21 cellular contexts compared by ENCODE assay signal in genomic region chr1:12422488-12422887, GRCh38.
DNase-seq lines count a peak whose midpoint lies in the region; ATAC-seq and TF ChIP-seq lines count a peak whose summit lies in the region.
"Had no signal": no experiment of that assay in that cellular context is flagged by ENCODE, and none has a peak within 500 bp of the region (broad histone marks: within the 10 kb centered on the region; RNA-seq: fewer than 3 reads in every experiment).

No MANE protein-coding gene starts in this region.

- H3K9me2 ChIP-seq in OCI-LY7 (ENCODE audit: insufficient read depth, low read length): no peaks in the 10 kb centered on the region

- no peak overlapping the region for H3K14ac ChIP-seq in neuronal stem cell (ENCODE audit: low read length)

- no peak overlapping the region for H3K4me3 Mint-ChIP-seq in activated T-cell treated with anti-CD3 and anti-CD28 coated beads, Interleukin-2, amount 50 U/mL, for 24 hours
- H3K4me3 Mint-ChIP-seq in activated T-cell treated with anti-CD3 and anti-CD28 coated beads, Interleukin-2, amount 50 U/mL, for 4 hours: no peak overlapping the region
- peak overlapping the region in 2 of 5 donors; percentile 11 to 40 for H3K4me3 Mint-ChIP-seq in immature natural killer cell

- no peaks in the 10 kb centered on the region for H3K79me2 ChIP-seq in OCI-LY7 (ENCODE audit: insufficient read depth, low read depth, low read length)

- peak; percentile 41; the same call in 1 of the 2 replicates for TF ChIP-seq CTCF in OCI-LY7 (conservative IDR thresholded peaks at IDR 0.05; ENCODE audit: low read length)
- no peak for TF ChIP-seq CTCF in tibial nerve (IDR thresholded peaks at IDR 0.05)

- POLR2A ChIA-PET in OCI-LY7 (lab: Charles Lee): no interaction called here

- H3K27me3 Mint-ChIP-seq in activated T-cell treated with anti-CD3 and anti-CD28 coated beads, Interleukin-2, amount 50 U/mL, for 24 hours: no peaks in the 10 kb centered on the region
- H3K27me3 Mint-ChIP-seq in activated T-cell treated with anti-CD3 and anti-CD28 coated beads, Interleukin-2, amount 50 U/mL, for 4 hours (ENCODE audit: low read depth): no peaks in the 10 kb centered on the region
- no peaks in the 10 kb centered on the region for H3K27me3 Mint-ChIP-seq in immature natural killer cell (ENCODE audit: low read depth in 3 of 3)

- no peak for ATAC-seq in activated T-cell treated with anti-CD3 and anti-CD28 coated beads, Interleukin-2, amount 50 U/mL, for 4 hours
- ATAC-seq: psoas muscle, Right ventricle myocardium inferior had no signal

- no peak overlapping the region for H2BK5ac ChIP-seq in neuronal stem cell (ENCODE audit: low read length)

- H3K18ac ChIP-seq in neuronal stem cell (ENCODE audit: low read length): no peak overlapping the region

- TF ChIP-seq EP300 in tibial nerve (IDR thresholded peaks at IDR 0.05): no peak

- H4K91ac ChIP-seq in neuronal stem cell (ENCODE audit: low read depth, low read length, poor library complexity): no peak overlapping the region

- H3K9me3 Mint-ChIP-seq in activated T-cell treated with anti-CD3 and anti-CD28 coated beads, Interleukin-2, amount 50 U/mL, for 24 hours: no peaks in the 10 kb centered on the region
- H3K9me3 Mint-ChIP-seq in activated T-cell treated with anti-CD3 and anti-CD28 coated beads, Interleukin-2, amount 50 U/mL, for 4 hours: no peaks in the 10 kb centered on the region
- H3K9me3 Mint-ChIP-seq in immature natural killer cell: no peaks in the 10 kb centered on the region

- no peak overlapping the region for H3K23ac ChIP-seq in neuronal stem cell (ENCODE audit: low read depth, low read length, poor library complexity)

- peak overlapping the region; percentile 37 for H3K27ac Mint-ChIP-seq in activated T-cell treated with anti-CD3 and anti-CD28 coated beads, Interleukin-2, amount 50 U/mL, for 24 hours
- peak overlapping the region; percentile 0 to 80 (median 56) for H3K27ac Mint-ChIP-seq in immature natural killer cell

- TF ChIP-seq POLR2A in tibial nerve (IDR thresholded peaks at IDR 0.05): no peak

- H3K4me3 ChIP-seq in OCI-LY7 (ENCODE audit: low read depth, low read length, poor library complexity, severe bottlenecking) (no peak overlapping the region), tibial nerve (no peak overlapping the region), neuronal stem cell (ENCODE audit: low read length in 2 of 2) (no peak overlapping the region)
- H3K4me3 ChIP-seq: adrenal gland, BLaER1, psoas muscle, stomach had no signal

- peaks cover 8% of the 10 kb centered on the region; the same call in 1 of the 2 replicates for H3K36me3 ChIP-seq in OCI-LY7 (ENCODE audit: insufficient read depth, low read length)
- H3K36me3 ChIP-seq in tibial nerve: peaks cover 0 to 19% (median 0%) of the 10 kb centered on the region in 3 donors
- H3K36me3 ChIP-seq in neuronal stem cell (replicated peaks in 1 of 2; ENCODE audit: control insufficient read depth in 2 of 2, insufficient read depth in 2 of 2, low read length in 2 of 2): peaks cover 0 to 8% of the 10 kb centered on the region in 2 donors

- H3K9me3 ChIP-seq in OCI-LY7 (ENCODE audit: low read length) (no peaks in the 10 kb centered on the region), tibial nerve (no peaks in the 10 kb centered on the region), neuronal stem cell (replicated peaks in 1 of 2; ENCODE audit: control insufficient read depth in 2 of 2, insufficient read depth in 1 of 2, low read depth in 1 of 2, low read length in 2 of 2) (no peaks in the 10 kb centered on the region)
- H3K9me3 ChIP-seq: adrenal gland, BLaER1, psoas muscle, stomach had no signal

- H3K9ac ChIP-seq in neuronal stem cell (ENCODE audit: low read depth, low read length, poor library complexity): no peak overlapping the region
- H3K9ac ChIP-seq: BLaER1 had no signal

- CTCF ChIA-PET in OCI-LY7 (lab: Charles Lee; ENCODE audit: unreplicated experiment): no interaction called here

- H2BK12ac ChIP-seq in neuronal stem cell (ENCODE audit: low read length): no peak overlapping the region

- H3K27ac ChIP-seq in OCI-LY7 (ENCODE audit: low read depth, low read length, poor library complexity, severe bottlenecking): no peak overlapping the region
- peak overlapping the region in 3 of 4 donors; percentile 29 to 79 (median 72) for H3K27ac ChIP-seq in tibial nerve
- H3K27ac ChIP-seq in neuronal stem cell (replicated peaks; ENCODE audit: low read length): no peak overlapping the region
- H3K27ac ChIP-seq: adrenal gland, BLaER1, HL-60, psoas muscle, stomach had no signal

- H3K4me1 Mint-ChIP-seq in activated T-cell treated with anti-CD3 and anti-CD28 coated beads, Interleukin-2, amount 50 U/mL, for 24 hours (ENCODE audit: low read depth): peaks cover 40% of the 10 kb centered on the region
- H3K4me1 Mint-ChIP-seq in activated T-cell treated with anti-CD3 and anti-CD28 coated beads, Interleukin-2, amount 50 U/mL, for 4 hours (ENCODE audit: low read depth): peaks cover 13% of the 10 kb centered on the region
- H3K4me1 Mint-ChIP-seq in immature natural killer cell: peaks cover 37 to 45% of the 10 kb centered on the region in 2 donors

- H2BK15ac ChIP-seq in neuronal stem cell (ENCODE audit: low read length): no peak overlapping the region

- no peaks in the 10 kb centered on the region for H4K20me1 ChIP-seq in OCI-LY7 (ENCODE audit: insufficient read depth, low read length)
- H4K20me1 ChIP-seq: BLaER1 had no signal

- intact Hi-C loops in OCI-LY7 (cut with micrococcal nuclease; ENCODE audit: unreplicated experiment) (no loop called here), posterior cingulate gyrus (cut with DNase I) (no loop called here)

- H3K27me3 ChIP-seq in tibial nerve (no peaks in the 10 kb centered on the region), neuronal stem cell (ENCODE audit: control insufficient read depth in 3 of 3, insufficient read depth in 3 of 3, low read depth in 1 of 3, low read length in 3 of 3) (no peaks in the 10 kb centered on the region)
- H3K27me3 ChIP-seq: adrenal gland, BLaER1, stomach had no signal

- H2AFZ ChIP-seq in OCI-LY7 (ENCODE audit: low read length) (no peak overlapping the region), neuronal stem cell (ENCODE audit: low read length) (no peak overlapping the region)

- no peak overlapping the region for H3K4ac ChIP-seq in neuronal stem cell (ENCODE audit: low read length)

- H3K4me2 ChIP-seq in OCI-LY7 (ENCODE audit: low read length): no peak overlapping the region
- no peak overlapping the region for H3K4me2 ChIP-seq in neuronal stem cell (ENCODE audit: insufficient read depth, low read length, poor library complexity, severe bottlenecking)
- H3K4me2 ChIP-seq: BLaER1 had no signal

- H3K4me1 ChIP-seq in OCI-LY7 (ENCODE audit: insufficient read depth, low read length, poor library complexity, severe bottlenecking) (no peaks in the 10 kb centered on the region), tibial nerve (peaks cover 0 to 60% (median 22%) of the 10 kb centered on the region in 4 donors), neuronal stem cell (ENCODE audit: control insufficient read depth in 2 of 2, insufficient read depth in 1 of 2, low read depth in 1 of 2, low read length in 2 of 2) (peaks cover 0 to 9% of the 10 kb centered on the region in 2 donors)

- BruUV-seq in OCI-LY7 (replicated peaks; lab: Mats Ljungman, UMichigan): no TSS peak

- no peak overlapping the region for H2AK5ac ChIP-seq in neuronal stem cell (ENCODE audit: low read depth, low read length)

- H4K8ac ChIP-seq in neuronal stem cell (ENCODE audit: low read depth, low read length): no peak overlapping the region

- no peak overlapping the region for H2BK120ac ChIP-seq in neuronal stem cell (ENCODE audit: low read depth, low read length)

- peaks cover 65% of the 10 kb centered on the region for H3K36me3 Mint-ChIP-seq in activated T-cell treated with anti-CD3 and anti-CD28 coated beads, Interleukin-2, amount 50 U/mL, for 24 hours (ENCODE audit: low read depth)
- peaks cover 35% of the 10 kb centered on the region for H3K36me3 Mint-ChIP-seq in activated T-cell treated with anti-CD3 and anti-CD28 coated beads, Interleukin-2, amount 50 U/mL, for 4 hours (ENCODE audit: insufficient read depth)
- peaks cover 10 to 36% (median 27%) of the 10 kb centered on the region in 3 donors for H3K36me3 Mint-ChIP-seq in immature natural killer cell

- no peaks in the 10 kb centered on the region for H3K79me1 ChIP-seq in neuronal stem cell (ENCODE audit: low read depth, low read length)

- DNase-seq in activated T-cell treated with anti-CD3 and anti-CD28 coated beads, Interleukin-2, amount 50 U/mL, for 24 hours: no peak
- no peak for DNase-seq in activated T-cell treated with anti-CD3 and anti-CD28 coated beads, Interleukin-2, amount 50 U/mL, for 4 hours
- DNase-seq in OCI-LY7 (ENCODE audit: low spot score) (peak; percentile 4), immature natural killer cell (no peak), tibial nerve (ENCODE audit: low spot score in 2 of 2) (no peak), neuronal stem cell (ENCODE audit: low spot score) (no peak), DMS79 (lab: John Stamatoyannopoulos, UW) (no peak), posterior cingulate gyrus (no peak)
- DNase-seq: activated CD4-positive, alpha-beta T cell treated with anti-CD3 and anti-CD28 coated beads for 4 hours; adrenal gland; cortex of kidney; GDM1; midbrain; NCI-H1694 treated with DMSO at 0.1 percent for 48 hours; psoas muscle; small intestine; stimulated activated CD4-positive, alpha-beta T cell treated with anti-CD3 and anti-CD28 coated beads, Interleukin-2, amount 100 ng/mL, for 48 hours; stomach had no signal

Comparison
In these comparisons a context has a peak if more than half of its experiments do, and no peak if none do; other contexts are left out.
1. H3K27ac ChIP-seq: peak in tibial nerve (3 of 4); none in OCI-LY7 (single experiment) and neuronal stem cell (single experiment).